Comparison of ENCODE assay signal across 8 cellular contexts in the genomic region with DNA sequence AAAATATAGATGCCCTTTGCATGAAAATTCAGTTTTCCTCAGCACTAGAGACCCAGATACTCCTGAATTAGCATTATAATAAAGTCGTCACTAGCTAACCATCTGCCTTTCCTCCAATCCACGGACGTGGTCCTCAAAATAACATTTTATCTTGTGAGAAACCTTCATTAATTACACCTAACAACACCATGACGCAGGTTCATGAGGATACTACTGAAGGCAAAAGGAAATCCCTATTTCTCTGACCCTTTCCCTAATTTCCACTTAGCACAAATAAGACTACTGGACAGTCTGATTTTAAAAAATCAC. TPM values are rescaled to one million over a fixed set of nuclear protein-coding genes. Genes with fewer than 3 reads are reported as not detected.
DNase-seq lines count a peak whose midpoint lies in the region; ATAC-seq and TF ChIP-seq lines count a peak whose summit lies in the region.

No MANE protein-coding gene starts in this region.

- no peak for TF ChIP-seq CTCF in AG09309 (IDR thresholded peaks at IDR 0.05; ENCODE audit: control insufficient read depth, insufficient read depth, low read depth, low read length, missing control alignments)
- no peak for TF ChIP-seq CTCF in LNCaP clone FGC (IDR thresholded peaks at IDR 0.05; ENCODE audit: control insufficient read depth, extremely low read depth, insufficient read depth)

- H3K27ac Mint-ChIP-seq in natural killer cell treated with Interleukin-12 subunit alpha and Interleukin-12 subunit beta and Interleukin-15 and Interleukin-18, amount 100 ng/mL, for 72 hours = peak overlapping the region; percentile 96

- no peaks in the 10 kb centered on the region for H3K27me3 Mint-ChIP-seq in natural killer cell treated with Interleukin-12 subunit alpha and Interleukin-12 subunit beta and Interleukin-15 and Interleukin-18, amount 100 ng/mL, for 72 hours

- H3K36me3 Mint-ChIP-seq in natural killer cell treated with Interleukin-12 subunit alpha and Interleukin-12 subunit beta and Interleukin-15 and Interleukin-18, amount 100 ng/mL, for 72 hours = peaks cover 6% of the 10 kb centered on the region

- H3K4me3 Mint-ChIP-seq in natural killer cell treated with Interleukin-12 subunit alpha and Interleukin-12 subunit beta and Interleukin-15 and Interleukin-18, amount 100 ng/mL, for 72 hours = peak overlapping the region; percentile 93

- no peaks in the 10 kb centered on the region for H3K9me3 Mint-ChIP-seq in natural killer cell treated with Interleukin-12 subunit alpha and Interleukin-12 subunit beta and Interleukin-15 and Interleukin-18, amount 100 ng/mL, for 72 hours

- H3K4me3 ChIP-seq in AG09309 (ENCODE audit: control insufficient read depth, low read depth, low read length) = peak overlapping the region; percentile 81
- H3K4me3 ChIP-seq in LNCaP clone FGC (ENCODE audit: low read depth, low read length) = peak overlapping the region; percentile 86

- DNase-seq in AG09309 (ENCODE audit: low read depth) (no peak), LNCaP clone FGC (ENCODE audit: low read depth) (no peak), dermis blood vessel endothelial cell (peak; percentile 9), SIG-M5 treated with dmso at 0.1 percent for 504 hours (lab: John Stamatoyannopoulos, UW; ENCODE audit: unreplicated experiment) (no peak), NCI-H510A treated with DMSO at 0.1 percent for 48 hours (lab: John Stamatoyannopoulos, UW) (no peak)
- no peak for DNase-seq in natural killer cell treated with Interleukin-12 subunit alpha and Interleukin-12 subunit beta and Interleukin-15 and Interleukin-18, amount 100 ng/mL, for 72 hours (ENCODE audit: low spot score)
- no peak for DNase-seq in stimulated activated CD4-positive, alpha-beta T cell treated with anti-CD3 and anti-CD28 coated beads, Interleukin-4, amount 100 ng/mL, for 4 hours
- no peak for DNase-seq in stimulated activated CD8-positive, alpha-beta memory T cell treated with anti-CD3 and anti-CD28 coated beads, Interleukin-4, amount 100 ng/mL, for 48 hours

- peaks cover 38 to 50% of the 10 kb centered on the region in 2 donors for H3K4me1 Mint-ChIP-seq in natural killer cell treated with Interleukin-12 subunit alpha and Interleukin-12 subunit beta and Interleukin-15 and Interleukin-18, amount 100 ng/mL, for 72 hours (ENCODE audit: low read depth in 2 of 2)

- no peak for ATAC-seq in natural killer cell treated with Interleukin-12 subunit alpha and Interleukin-12 subunit beta and Interleukin-15 and Interleukin-18, amount 100 ng/mL, for 72 hours

RNA-seq across cellular contexts. Expression of gene PNISR, which starts 1.3 kb away (rescaled TPM):
- 47.0 and 73.7 TPM in 2 replicates for total RNA-seq in dermis blood vessel endothelial cell
- 100 to 1,000 TPM; 105 to 113 TPM for total RNA-seq in natural killer cell treated with Interleukin-12 subunit alpha and Interleukin-12 subunit beta and Interleukin-15 and Interleukin-18, amount 100 ng/mL, for 72 hours

RNA-seq across cellular contexts. Expression of gene COQ3, which starts 32.4 kb away (rescaled TPM):
- total RNA-seq in dermis blood vessel endothelial cell = 2.0 and 4.0 TPM in 2 replicates
- 10 to 100 TPM in 1 of 2 donors, 1 to 10 TPM in 1; 7.9 to 12.5 TPM for total RNA-seq in natural killer cell treated with Interleukin-12 subunit alpha and Interleukin-12 subunit beta and Interleukin-15 and Interleukin-18, amount 100 ng/mL, for 72 hours
